Comparison of ENCODE assay signal across 23 cellular contexts in the genomic region with DNA sequence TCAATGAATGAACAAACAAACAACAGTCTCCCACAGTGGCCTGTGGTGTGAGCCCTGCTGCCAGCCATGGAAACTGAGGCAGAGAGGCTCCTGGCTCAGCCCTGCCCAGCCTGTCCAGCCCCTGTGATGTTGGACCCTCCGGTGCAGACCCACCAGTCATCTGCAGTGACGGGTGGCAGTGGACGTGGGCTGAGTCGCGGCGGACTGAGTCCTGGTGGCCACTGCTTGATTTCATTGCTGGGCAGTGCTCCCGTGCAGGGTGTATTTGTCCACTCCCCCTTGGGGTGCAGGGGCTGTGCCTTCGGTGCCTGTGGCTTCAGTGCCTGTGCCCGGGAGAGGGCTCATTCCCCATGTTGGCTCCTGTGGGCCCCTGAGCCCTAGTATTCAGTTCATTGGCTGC. TPM values are rescaled to one million over a fixed set of nuclear protein-coding genes. Genes with fewer than 3 reads are reported as not detected.
DNase-seq lines count a peak whose midpoint lies in the region; ATAC-seq and TF ChIP-seq lines count a peak whose summit lies in the region.
"Had no signal": no experiment of that assay in that cellular context is flagged by ENCODE, and none has a peak within 500 bp of the region (broad histone marks: within the 10 kb centered on the region; RNA-seq: fewer than 3 reads in every experiment).

No MANE protein-coding gene starts in this region.

- no peak overlapping the region for H3K4me3 ChIP-seq in coronary artery
- H3K4me3 ChIP-seq: MG63, PC-9 had no signal

- no peak overlapping the region for H3K4me3 Mint-ChIP-seq in activated naive CD8-positive, alpha-beta T cell treated with anti-CD3 and anti-CD28 coated beads, Interleukin-2, amount 10 ng/mL, durations not matched to agents 7 days and 5 days
- H3K4me3 Mint-ChIP-seq in activated naive CD8-positive, alpha-beta T cell treated with anti-CD3 and anti-CD28 coated beads for 36 hours = no peak overlapping the region
- no peak overlapping the region for H3K4me3 Mint-ChIP-seq in type B pancreatic cell
- H3K4me3 Mint-ChIP-seq: B cell had no signal

- POLR2A ChIA-PET in activated naive CD8-positive, alpha-beta T cell treated with anti-CD3 and anti-CD28 coated beads, Interleukin-2, amount 10 ng/mL, durations not matched to agents 7 days and 5 days (lab: Charles Lee) = no interaction called here

- peaks cover 13% of the 10 kb centered on the region for H3K9me3 Mint-ChIP-seq in activated naive CD8-positive, alpha-beta T cell treated with anti-CD3 and anti-CD28 coated beads, Interleukin-2, amount 10 ng/mL, durations not matched to agents 7 days and 5 days
- peaks cover 4% of the 10 kb centered on the region for H3K9me3 Mint-ChIP-seq in activated naive CD8-positive, alpha-beta T cell treated with anti-CD3 and anti-CD28 coated beads for 36 hours
- H3K9me3 Mint-ChIP-seq in type B pancreatic cell = no peaks in the 10 kb centered on the region

- no peaks in the 10 kb centered on the region for H3K36me3 Mint-ChIP-seq in activated naive CD8-positive, alpha-beta T cell treated with anti-CD3 and anti-CD28 coated beads, Interleukin-2, amount 10 ng/mL, durations not matched to agents 7 days and 5 days
- H3K36me3 Mint-ChIP-seq in activated naive CD8-positive, alpha-beta T cell treated with anti-CD3 and anti-CD28 coated beads for 36 hours = peaks cover 2% of the 10 kb centered on the region
- H3K36me3 Mint-ChIP-seq in type B pancreatic cell = no peaks in the 10 kb centered on the region

- H3K27ac Mint-ChIP-seq in activated naive CD8-positive, alpha-beta T cell treated with anti-CD3 and anti-CD28 coated beads, Interleukin-2, amount 10 ng/mL, durations not matched to agents 7 days and 5 days = no peak overlapping the region
- no peak overlapping the region for H3K27ac Mint-ChIP-seq in activated naive CD8-positive, alpha-beta T cell treated with anti-CD3 and anti-CD28 coated beads for 36 hours
- H3K27ac Mint-ChIP-seq in type B pancreatic cell = no peak overlapping the region
- H3K27ac Mint-ChIP-seq: B cell had no signal

- DNase-seq in activated CD4-positive, alpha-beta T cell treated with anti-CD3 and anti-CD28 coated beads for 1 hour = peak; percentile 5
- DNase-seq in activated CD4-positive, alpha-beta T cell treated with anti-CD3 and anti-CD28 coated beads, Interleukin-2, amount 50 U/mL, for 1 hour = no peak
- DNase-seq in activated naive CD8-positive, alpha-beta T cell treated with anti-CD3 and anti-CD28 coated beads, Interleukin-2, amount 10 ng/mL, durations not matched to agents 7 days and 5 days = peak; percentile 28
- DNase-seq in activated naive CD8-positive, alpha-beta T cell treated with anti-CD3 and anti-CD28 coated beads for 36 hours = no peak
- DNase-seq in omental fat pad (ENCODE audit: low spot score) (peak; percentile 1), type B pancreatic cell (ENCODE audit: extremely low spot score, unreplicated experiment) (peak; percentile 40), coronary artery (ENCODE audit: low spot score) (no peak)
- no peak for DNase-seq in stimulated activated CD4-positive, alpha-beta T cell treated with anti-CD3 and anti-CD28 coated beads, Interleukin-12 subunit alpha, Interleukin-12 subunit beta, amount 100 ng/mL, for 4 hours
- DNase-seq: 8988T, COR-L47, DMS 273 treated with DMSO at 0.1 percent for 48 hours, DND-41, Kasumi-1, MG63, NCI-H1048, NCI-H1436, NCI-H1930, NCI-H345, NCI-H524 treated with DMSO at 0.1 percent for 48 hours, PC-9 had no signal

- no peak overlapping the region for H3K27ac ChIP-seq in coronary artery
- H3K27ac ChIP-seq: PC-9 had no signal

- H3K27me3 Mint-ChIP-seq in activated naive CD8-positive, alpha-beta T cell treated with anti-CD3 and anti-CD28 coated beads, Interleukin-2, amount 10 ng/mL, durations not matched to agents 7 days and 5 days = no peaks in the 10 kb centered on the region
- H3K27me3 Mint-ChIP-seq in activated naive CD8-positive, alpha-beta T cell treated with anti-CD3 and anti-CD28 coated beads for 36 hours = peaks cover 8% of the 10 kb centered on the region
- peaks cover 9% of the 10 kb centered on the region for H3K27me3 Mint-ChIP-seq in type B pancreatic cell
- H3K27me3 Mint-ChIP-seq: B cell had no signal

- ATAC-seq in activated naive CD8-positive, alpha-beta T cell treated with anti-CD3 and anti-CD28 coated beads, Interleukin-2, amount 10 ng/mL, durations not matched to agents 7 days and 5 days (ENCODE audit: low read depth) = no peak
- no peak for ATAC-seq in omental fat pad (ENCODE audit: low FRiP score)

- TF ChIP-seq CTCF in omental fat pad (IDR thresholded peaks at IDR 0.05) = no peak
- TF ChIP-seq CTCF in type B pancreatic cell (conservative IDR thresholded peaks at IDR 0.05) = no peak
- TF ChIP-seq CTCF in coronary artery (IDR thresholded peaks at IDR 0.05) = no peak

- H3K4me1 Mint-ChIP-seq in activated naive CD8-positive, alpha-beta T cell treated with anti-CD3 and anti-CD28 coated beads, Interleukin-2, amount 10 ng/mL, durations not matched to agents 7 days and 5 days = no peaks in the 10 kb centered on the region
- H3K4me1 Mint-ChIP-seq in activated naive CD8-positive, alpha-beta T cell treated with anti-CD3 and anti-CD28 coated beads for 36 hours = no peaks in the 10 kb centered on the region
- no peaks in the 10 kb centered on the region for H3K4me1 Mint-ChIP-seq in type B pancreatic cell (ENCODE audit: unreplicated experiment)
- H3K4me1 Mint-ChIP-seq: B cell had no signal

RNA-seq across cellular contexts. Expression of a gene that starts 31.9 kb away (rescaled TPM):
- not detected for total RNA-seq in activated naive CD8-positive, alpha-beta T cell treated with anti-CD3 and anti-CD28 coated beads, Interleukin-2, amount 10 ng/mL, durations not matched to agents 7 days and 5 days
- total RNA-seq in activated naive CD8-positive, alpha-beta T cell treated with anti-CD3 and anti-CD28 coated beads for 36 hours = not detected
- total RNA-seq in omental fat pad (not detected), type B pancreatic cell (ENCODE audit: low replicate concordance) (0.10 and 1.4 TPM in 2 replicates)
- total RNA-seq: B cell, G401, H4 had no signal

RNA-seq across cellular contexts. Expression of a gene that starts 51.1 kb away (rescaled TPM):
- not detected for total RNA-seq in activated naive CD8-positive, alpha-beta T cell treated with anti-CD3 and anti-CD28 coated beads, Interleukin-2, amount 10 ng/mL, durations not matched to agents 7 days and 5 days
- not detected for total RNA-seq in activated naive CD8-positive, alpha-beta T cell treated with anti-CD3 and anti-CD28 coated beads for 36 hours
- total RNA-seq in omental fat pad (not detected), type B pancreatic cell (ENCODE audit: low replicate concordance) (1.5 and 2.7 TPM in 2 replicates)
- total RNA-seq: B cell, G401, H4 had no signal

Comparison
In these comparisons a context has a peak if more than half of its experiments do, and no peak if none do; other contexts are left out.
1. DNase-seq: peak in activated CD4-positive, alpha-beta T cell treated with anti-CD3 and anti-CD28 coated beads for 1 hour (single experiment), activated naive CD8-positive, alpha-beta T cell treated with anti-CD3 and anti-CD28 coated beads, Interleukin-2, amount 10 ng/mL, durations not matched to agents 7 days and 5 days (single experiment), omental fat pad (single experiment) and type B pancreatic cell (single experiment); none in activated CD4-positive, alpha-beta T cell treated with anti-CD3 and anti-CD28 coated beads, Interleukin-2, amount 50 U/mL, for 1 hour (single experiment), activated naive CD8-positive, alpha-beta T cell treated with anti-CD3 and anti-CD28 coated beads for 36 hours (single experiment), stimulated activated CD4-positive, alpha-beta T cell treated with anti-CD3 and anti-CD28 coated beads, Interleukin-12 subunit alpha, Interleukin-12 subunit beta, amount 100 ng/mL, for 4 hours (single experiment) and coronary artery (single experiment).